In the genomic region with DNA sequence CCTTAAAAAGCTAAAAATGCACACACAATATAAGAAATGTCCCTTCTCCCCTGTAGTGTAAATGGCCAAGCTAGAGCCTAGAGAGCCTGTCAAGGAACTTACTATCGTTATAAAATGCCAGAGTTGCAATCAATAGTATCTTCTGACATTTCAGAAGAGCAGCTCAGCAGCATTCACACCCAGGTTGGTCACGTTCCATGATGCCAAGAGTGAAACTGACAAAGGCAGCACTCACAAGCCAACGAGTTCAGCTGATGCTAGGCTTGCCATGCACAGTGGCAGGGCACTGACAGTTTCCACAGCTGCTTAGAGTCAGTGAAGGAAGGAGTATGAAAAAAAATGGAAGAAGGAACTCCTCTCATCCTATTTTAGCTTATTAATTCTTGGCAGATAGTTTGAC, we compare ENCODE assay signal across 22 cellular contexts.
DNase-seq lines count a peak whose midpoint lies in the region; ATAC-seq and TF ChIP-seq lines count a peak whose summit lies in the region.
"Had no signal": no experiment of that assay in that cellular context is flagged by ENCODE, and none has a peak within 500 bp of the region (broad histone marks: within the 10 kb centered on the region; RNA-seq: fewer than 3 reads in every experiment).

No MANE protein-coding gene starts in this region.

- TF ChIP-seq POLR2A in breast epithelium (IDR thresholded peaks at IDR 0.05) (no peak), suprapubic skin (IDR thresholded peaks at IDR 0.05) (no peak)

- dilution Hi-C loops in mammary epithelial cell (cut with HindIII; ENCODE audit: low sequenced_read_pairs): no loop called here

- H3K9ac ChIP-seq in mammary epithelial cell (ENCODE audit: insufficient read depth, low read length): no peak overlapping the region
- no peak overlapping the region for H3K9ac ChIP-seq in MM.1S (ENCODE audit: low read length)

- H3K9me3 ChIP-seq in mammary epithelial cell (replicated peaks; ENCODE audit: insufficient read depth, low read length) (no peaks in the 10 kb centered on the region), breast epithelium (peaks cover 0 to 3% of the 10 kb centered on the region in 2 donors), suprapubic skin (no peaks in the 10 kb centered on the region), MM.1S (replicated peaks; ENCODE audit: insufficient read depth, low read length) (no peaks in the 10 kb centered on the region)
- H3K9me3 ChIP-seq: colonic mucosa, transverse colon had no signal

- no peaks in the 10 kb centered on the region for H3K27me3 Mint-ChIP-seq in mesothelial cell of epicardium (ENCODE audit: low read depth)
- H3K27me3 Mint-ChIP-seq: stimulated activated naive CD8-positive, alpha-beta T cell treated with anti-CD3 and anti-CD28 coated beads, Interleukin-15, Interleukin-2, amounts not matched to agents 100 ng/mL and 50 ng/mL, for 24 hours had no signal

- H3K79me2 ChIP-seq in mammary epithelial cell (ENCODE audit: insufficient read depth, low read length) (no peaks in the 10 kb centered on the region), MM.1S (ENCODE audit: low read length) (no peaks in the 10 kb centered on the region)

- no peaks in the 10 kb centered on the region for H3K9me2 ChIP-seq in MM.1S (replicated peaks; ENCODE audit: insufficient read depth, low read length)

- no peak for ATAC-seq in left colon
- ATAC-seq: PC-3 had no signal

- H3K4me2 ChIP-seq in mammary epithelial cell (ENCODE audit: insufficient read depth, low read depth, low read length) (no peak overlapping the region), MM.1S (ENCODE audit: low read depth, low read length) (no peak overlapping the region)

- peaks cover 16% of the 10 kb centered on the region for H3K9me3 Mint-ChIP-seq in mesothelial cell of epicardium

- H3F3A ChIP-seq in MM.1S (ENCODE audit: insufficient read depth, low read length): no peaks in the 10 kb centered on the region

- H3K4me1 Mint-ChIP-seq in mesothelial cell of epicardium: peaks cover 31% of the 10 kb centered on the region
- H3K4me1 Mint-ChIP-seq: memory B cell had no signal

- H3K36me3 Mint-ChIP-seq in mesothelial cell of epicardium: peaks cover 9% of the 10 kb centered on the region
- H3K36me3 Mint-ChIP-seq: memory B cell had no signal

- WGBS in mammary epithelial cell (ENCODE audit: low coverage, missing lambda C conversion rate): 62% methylated on average over 3 of the region's 3 CpGs
- WGBS in suprapubic skin: 24% methylated on average over 3 of the region's 3 CpGs

- TF ChIP-seq EP300 in suprapubic skin (IDR thresholded peaks at IDR 0.05): no peak

- H4K20me1 ChIP-seq in mammary epithelial cell (ENCODE audit: insufficient read depth, low read length) (no peaks in the 10 kb centered on the region), MM.1S (ENCODE audit: insufficient read depth, low read length) (no peaks in the 10 kb centered on the region)

- DNase-seq in mammary epithelial cell (peak; percentile 16), breast epithelium (ENCODE audit: low spot score in 2 of 2) (no peak), caudate nucleus (lab: John Stamatoyannopoulos, UW) (peak in 39 of 61 donors; percentile 1 to 66 (median 38)), mesothelial cell of epicardium (ENCODE audit: low spot score in 2 of 2, unreplicated experiment in 2 of 2) (no peak), substantia nigra (lab: John Stamatoyannopoulos, UW) (peak in 37 of 49 donors; percentile 2 to 71 (median 28)), suprapubic skin (ENCODE audit: low spot score in 2 of 2) (no peak), MM.1S (no peak), left colon (no peak)
- DNase-seq: AML-193; brain microvascular endothelial cell; colonic mucosa; KBM-7; NCI-H146; occipital lobe; PC-3; retina; stimulated activated CD4-positive, alpha-beta T cell treated with anti-CD3 and anti-CD28 coated beads, Interleukin-12 subunit alpha, Interleukin-12 subunit beta, amount 100 ng/mL, for 4 hours; transverse colon had no signal

- intact Hi-C loops in mammary epithelial cell (cut with micrococcal nuclease) (no loop called here), breast epithelium (cut with DNase I; ENCODE audit: low total_unique reads) (no loop called here), left colon (cut with DNase I, micrococcal nuclease) (no loop called here)

- H3K27ac Mint-ChIP-seq in mesothelial cell of epicardium: peak overlapping the region; percentile 15
- H3K27ac Mint-ChIP-seq: memory B cell; stimulated activated naive CD8-positive, alpha-beta T cell treated with anti-CD3 and anti-CD28 coated beads, Interleukin-15, Interleukin-2, amounts not matched to agents 100 ng/mL and 50 ng/mL, for 24 hours had no signal

- H2AFZ ChIP-seq in mammary epithelial cell (ENCODE audit: low read depth, low read length): no peak overlapping the region
- no peak overlapping the region for H2AFZ ChIP-seq in MM.1S (ENCODE audit: low read length)

- no TSS peak for BruUV-seq in mammary epithelial cell (replicated peaks; lab: Mats Ljungman, UMichigan)

- H3K36me3 ChIP-seq in mammary epithelial cell (ENCODE audit: insufficient read depth, low read length) (no peaks in the 10 kb centered on the region), breast epithelium (no peaks in the 10 kb centered on the region), suprapubic skin (no peaks in the 10 kb centered on the region), MM.1S (replicated peaks; ENCODE audit: insufficient read depth, low read length) (no peaks in the 10 kb centered on the region)
- H3K36me3 ChIP-seq: brain microvascular endothelial cell, colonic mucosa, esophagus muscularis mucosa, transverse colon had no signal

- in situ Hi-C loops in mammary epithelial cell (cut with MboI; ENCODE audit: low sequenced_read_pairs in 2 of 2): no loop called here

- H3K4me3 ChIP-seq in mammary epithelial cell (replicated peaks in 1 of 3; ENCODE audit: insufficient read depth in 1 of 3, low read depth in 2 of 3, low read length in 3 of 3) (no peak overlapping the region), breast epithelium (no peak overlapping the region), suprapubic skin (no peak overlapping the region), MM.1S (ENCODE audit: low read length) (no peak overlapping the region)
- H3K4me3 ChIP-seq: colonic mucosa, esophagus muscularis mucosa, transverse colon had no signal

- H3K4me3 Mint-ChIP-seq in mesothelial cell of epicardium: no peak overlapping the region
- H3K4me3 Mint-ChIP-seq: memory B cell; stimulated activated naive CD8-positive, alpha-beta T cell treated with anti-CD3 and anti-CD28 coated beads, Interleukin-15, Interleukin-2, amounts not matched to agents 100 ng/mL and 50 ng/mL, for 24 hours had no signal

- CTCF ChIA-PET in mammary epithelial cell (lab: Charles Lee; ENCODE audit: low non-redundant PET): no interaction called here

- TF ChIP-seq CTCF in mammary epithelial cell (conservative IDR thresholded peaks at IDR 0.05 in 1 of 2, IDR thresholded peaks at IDR 0.05 in 1 of 2; ENCODE audit: extremely low read depth in 1 of 2, insufficient read depth in 1 of 2, low read depth in 1 of 2, low read length in 2 of 2) (no peak), breast epithelium (IDR thresholded peaks at IDR 0.05) (no peak), mesothelial cell of epicardium (IDR thresholded peaks at IDR 0.05; ENCODE audit: unreplicated experiment) (no peak), suprapubic skin (IDR thresholded peaks at IDR 0.05) (no peak), MM.1S (IDR thresholded peaks at IDR 0.05; ENCODE audit: low read length) (no peak)

- no peaks in the 10 kb centered on the region for H3K27me3 ChIP-seq in mammary epithelial cell (ENCODE audit: insufficient read depth, low read length)
- H3K27me3 ChIP-seq in breast epithelium: no peaks in the 10 kb centered on the region
- no peaks in the 10 kb centered on the region for H3K27me3 ChIP-seq in suprapubic skin
- no peaks in the 10 kb centered on the region for H3K27me3 ChIP-seq in MM.1S (replicated peaks; ENCODE audit: insufficient read depth, low read length)
- H3K27me3 ChIP-seq: brain microvascular endothelial cell, colonic mucosa, esophagus muscularis mucosa, transverse colon had no signal

- H3K4me1 ChIP-seq in mammary epithelial cell (ENCODE audit: insufficient read depth, low read length): no peaks in the 10 kb centered on the region
- no peaks in the 10 kb centered on the region for H3K4me1 ChIP-seq in breast epithelium
- no peaks in the 10 kb centered on the region for H3K4me1 ChIP-seq in suprapubic skin
- no peaks in the 10 kb centered on the region for H3K4me1 ChIP-seq in MM.1S (ENCODE audit: low read length)
- H3K4me1 ChIP-seq: colonic mucosa, esophagus muscularis mucosa, transverse colon had no signal

- H3K27ac ChIP-seq in mammary epithelial cell (ENCODE audit: insufficient read depth, low read depth, low read length) (no peak overlapping the region), breast epithelium (no peak overlapping the region), caudate nucleus (ENCODE audit: low read depth, low read length) (no peak overlapping the region), substantia nigra (ENCODE audit: low read depth, low read length, poor library complexity, severe bottlenecking) (peak overlapping the region; percentile 82), suprapubic skin (no peak overlapping the region), MM.1S (ENCODE audit: low read length) (no peak overlapping the region)
- H3K27ac ChIP-seq: 22Rv1, brain microvascular endothelial cell, colonic mucosa, esophagus muscularis mucosa, transverse colon had no signal

Comparison
In these comparisons a context has a peak if more than half of its experiments do, and no peak if none do; other contexts are left out.
1. DNase-seq: peak in mammary epithelial cell (single experiment), caudate nucleus (39 of 61) and substantia nigra (37 of 49); none in breast epithelium (0 of 2), mesothelial cell of epicardium (0 of 2), suprapubic skin (0 of 2), MM.1S (single experiment) and left colon (0 of 2).